In genomic region chr1:161763522-161764098, GRCh38 we compare ENCODE assay signal across 8 cellular contexts. TPM values are rescaled to one million over a fixed set of nuclear protein-coding genes. Genes with fewer than 3 reads are reported as not detected.
DNase-seq lines count a peak whose midpoint lies in the region; ATAC-seq and TF ChIP-seq lines count a peak whose summit lies in the region.

No MANE protein-coding gene starts in this region.

- no peak for TF ChIP-seq POLR2A in vagina (IDR thresholded peaks at IDR 0.05)

- ATAC-seq in GM19324 (IDR thresholded peaks at IDR 0.05; ENCODE audit: low FRiP score, unreplicated experiment) (no peak), HG02852 (IDR thresholded peaks at IDR 0.05; ENCODE audit: unreplicated experiment) (no peak)

- peak overlapping the region; percentile 94 for H3K4me3 Mint-ChIP-seq in Caco-2 (ENCODE audit: unreplicated experiment)

- H3K27ac ChIP-seq in colonic mucosa (no peak overlapping the region), vagina (no peak overlapping the region)

- H3K36me3 Mint-ChIP-seq in Caco-2 (ENCODE audit: insufficient read depth, unreplicated experiment): peaks cover 16% of the 10 kb centered on the region

- CTCF ChIA-PET in Caco-2 (lab: Charles Lee) (no interaction called here), HEK293T (lab: Yijun Ruan, JAX) (interaction anchor here (1.9 kb wide), 1 partner anchor 14 kb away, joined by 8 read pairs; the partner anchor contains the start of gene DUSP12)

- peaks cover 9% of the 10 kb centered on the region for H3K4me1 Mint-ChIP-seq in Caco-2 (ENCODE audit: low read depth, unreplicated experiment)

- peaks cover 5% of the 10 kb centered on the region; the same call in 1 of the 2 replicates for H3K4me1 ChIP-seq in Caco-2
- no peaks in the 10 kb centered on the region for H3K4me1 ChIP-seq in colonic mucosa
- peaks cover 22% of the 10 kb centered on the region for H3K4me1 ChIP-seq in vagina

- DNase-seq in Caco-2 (peak in 1 of 2 experiments; percentile 62), HEK293T (ENCODE audit: extremely low spot score) (peak; percentile 52), T-helper 9 cell (peak; percentile 27), colonic mucosa (peak; percentile 36), retinal pigment epithelial cell (ENCODE audit: low read depth) (no peak), vagina (ENCODE audit: extremely low spot score in 2 of 2) (no peak)

- BruUV-seq in Caco-2 (replicated peaks; lab: Mats Ljungman, UMichigan): no TSS peak

- intact Hi-C loops in Caco-2 (cut with micrococcal nuclease; ENCODE audit: unreplicated experiment): no loop called here
- intact Hi-C loops in colonic mucosa (cut with DNase I): no loop called here
- intact Hi-C loops in vagina (cut with DNase I): no loop called here

- H3K27ac Mint-ChIP-seq in Caco-2 (ENCODE audit: unreplicated experiment): peak overlapping the region; percentile 54

- H3K9me3 ChIP-seq in Caco-2 (no peaks in the 10 kb centered on the region), colonic mucosa (no peaks in the 10 kb centered on the region), vagina (no peaks in the 10 kb centered on the region)

- no peak overlapping the region for H3K9ac ChIP-seq in colonic mucosa (ENCODE audit: low read depth in 2 of 2, low read length in 2 of 2)

- H3K4me3 ChIP-seq in Caco-2 (ENCODE audit: low read depth, low read length): no peak overlapping the region
- H3K4me3 ChIP-seq in colonic mucosa: no peak overlapping the region
- H3K4me3 ChIP-seq in retinal pigment epithelial cell (ENCODE audit: low read length): no peak overlapping the region
- H3K4me3 ChIP-seq in vagina: no peak overlapping the region

- POLR2A ChIA-PET in Caco-2 (lab: Charles Lee): no interaction called here
- POLR2A ChIA-PET in HEK293T (lab: Yijun Ruan, JAX): no interaction called here

- no peaks in the 10 kb centered on the region for H3K27me3 Mint-ChIP-seq in Caco-2 (ENCODE audit: insufficient read depth, unreplicated experiment)

- H3K36me3 ChIP-seq in Caco-2 (ENCODE audit: control insufficient read depth, insufficient read depth, low read length): no peaks in the 10 kb centered on the region
- no peaks in the 10 kb centered on the region for H3K36me3 ChIP-seq in colonic mucosa
- peaks cover 0 to 6% of the 10 kb centered on the region in 2 donors for H3K36me3 ChIP-seq in vagina

- H3K27me3 ChIP-seq in Caco-2 (replicated peaks; ENCODE audit: control insufficient read depth, insufficient read depth, low read length) (no peaks in the 10 kb centered on the region), colonic mucosa (no peaks in the 10 kb centered on the region), vagina (no peaks in the 10 kb centered on the region)

- H3K9me3 Mint-ChIP-seq in Caco-2 (ENCODE audit: unreplicated experiment): no peaks in the 10 kb centered on the region

- peak; percentile 61 to 64 for TF ChIP-seq CTCF in Caco-2 (IDR thresholded peaks at IDR 0.05; ENCODE audit: insufficient read depth in 1 of 2, low read depth in 1 of 2, low read length in 1 of 2, severe bottlenecking in 1 of 2, unreplicated experiment in 1 of 2)
- peak; percentile 52 for TF ChIP-seq CTCF in colonic mucosa (IDR thresholded peaks at IDR 0.05)
- TF ChIP-seq CTCF in retinal pigment epithelial cell (conservative IDR thresholded peaks at IDR 0.05; ENCODE audit: low read depth, low read length): peak; percentile 56
- TF ChIP-seq CTCF in vagina (IDR thresholded peaks at IDR 0.05): no peak

TF ChIP-seq in HEK293T, 16 proteins besides CTCF, POLR2A, EP300 and RAD21:
- TF ChIP-seq BHLHE40 (IDR thresholded peaks at IDR 0.05; ENCODE audit: borderline replicate concordance): no peak
- TF ChIP-seq FOXM1 (IDR thresholded peaks at IDR 0.05; ENCODE audit: borderline replicate concordance): no peak
- TF ChIP-seq SP1 (IDR thresholded peaks at IDR 0.05): no peak
- no peak for TF ChIP-seq L3MBTL2 (conservative IDR thresholded peaks at IDR 0.05)
- no peak for TF ChIP-seq FOXK2 (IDR thresholded peaks at IDR 0.05)

RNA-seq across cellular contexts. Expression of gene ATF6, which starts 2.5 kb away (rescaled TPM):
- total RNA-seq in Caco-2 (2022) (14.5 and 16.4 TPM in 2 replicates), colonic mucosa (10 to 100 TPM; 19.6 to 24.2 TPM), vagina (21.1 TPM)

RNA-seq across cellular contexts. Expression of gene DUSP12, which starts 14.0 kb away (rescaled TPM):
- total RNA-seq in Caco-2 (2022): 51.2 and 54.9 TPM in 2 replicates
- total RNA-seq in colonic mucosa: 10 to 100 TPM; 10.5 to 17.7 TPM
- total RNA-seq in vagina: 34.1 TPM

RNA-seq across cellular contexts. Expression of gene FCRLB, which starts 42.3 kb away (rescaled TPM):
- total RNA-seq in Caco-2 (2022): 0.29 and 0.30 TPM in 2 replicates
- total RNA-seq in colonic mucosa: under 1 TPM in 1 of 2 donors, not detected in 1; 0.16 TPM
- not detected for total RNA-seq in vagina

RNA-seq across cellular contexts. Expression of gene FCRLA, which starts 56.6 kb away (rescaled TPM):
- not detected in 2 replicates for total RNA-seq in Caco-2 (2022)
- under 1 TPM; 0.30 to 0.50 TPM for total RNA-seq in colonic mucosa
- not detected for total RNA-seq in vagina

Comparison
In these comparisons a context has a peak if more than half of its experiments do, and no peak if none do; other contexts are left out.
1. DNase-seq: peak in HEK293T (single experiment), T-helper 9 cell (single experiment) and colonic mucosa (single experiment); none in retinal pigment epithelial cell (single experiment) and vagina (0 of 2).
2. CTCF ChIP-seq: peak in Caco-2 (2 of 2), colonic mucosa (single experiment) and retinal pigment epithelial cell (single experiment); none in vagina (0 of 3).